ENCODE assay signal across 27 cellular contexts in genomic region chr11:1696608-1697570, GRCh38. TPM values are rescaled to one million over a fixed set of nuclear protein-coding genes. Genes with fewer than 3 reads are reported as not detected.
DNase-seq lines count a peak whose midpoint lies in the region; ATAC-seq and TF ChIP-seq lines count a peak whose summit lies in the region.
"Had no signal": no experiment of that assay in that cellular context is flagged by ENCODE, and none has a peak within 500 bp of the region (broad histone marks: within the 10 kb centered on the region; RNA-seq: fewer than 3 reads in every experiment).

KRTAP5-6 (plus strand) TSS chr11:1697195; CDS start chr11:1697246, 51 bp downstream.

- no peak within 1 kb of the TSS for H3K4me3 Mint-ChIP-seq in naive thymus-derived CD8-positive, alpha-beta T cell
- no peak within 1 kb of the TSS for H3K4me3 Mint-ChIP-seq in activated naive CD4-positive, alpha-beta T cell treated with anti-CD3 and anti-CD28 coated beads, Interleukin-2, amount 10 ng/mL, durations not matched to agents 7 days and 5 days
- H3K4me3 Mint-ChIP-seq: CD4-positive, CD25-positive, alpha-beta regulatory T cell; GM23338 had no signal

- no peaks in the 10 kb centered on the region for H3K36me3 ChIP-seq in BLaER1 treated with 17β-estradiol and CSF1 and Interleukin-3, amounts not matched to agents 10 nM and 100 nM
- H3K36me3 ChIP-seq: HAP-1 had no signal

- H3K4me3 ChIP-seq in BLaER1 treated with 17β-estradiol and CSF1 and Interleukin-3, amounts not matched to agents 10 nM and 100 nM, result no peak within 1 kb of the TSS
- H3K4me3 ChIP-seq: GM12878, GM23338, HAP-1, K562, PC-9, SK-N-MC had no signal

- ATAC-seq in naive thymus-derived CD8-positive, alpha-beta T cell, result no peak
- no peak for ATAC-seq in HG03159 (IDR thresholded peaks at IDR 0.05; ENCODE audit: unreplicated experiment)
- ATAC-seq: GM12878, GM23338, K562 had no signal

- CTCF ChIA-PET in activated naive CD4-positive, alpha-beta T cell treated with anti-CD3 and anti-CD28 coated beads, Interleukin-2, amount 10 ng/mL, durations not matched to agents 7 days and 5 days (lab: Charles Lee), result interaction anchor here (0.8 to 1.0 kb wide), 2 partner anchors 136 to 138 kb away, joined by 3 read pairs; partner anchors contain the start of gene SYT8

- peaks cover 23 to 40% (median 32%) of the 10 kb centered on the region in 4 donors for H3K4me1 Mint-ChIP-seq in naive thymus-derived CD8-positive, alpha-beta T cell
- H3K4me1 Mint-ChIP-seq in activated naive CD4-positive, alpha-beta T cell treated with anti-CD3 and anti-CD28 coated beads, Interleukin-2, amount 10 ng/mL, durations not matched to agents 7 days and 5 days, result peaks cover 7% of the 10 kb centered on the region

- H3K27me3 Mint-ChIP-seq in naive thymus-derived CD8-positive, alpha-beta T cell, result peaks cover 0 to 11% (median 9%) of the 10 kb centered on the region in 5 donors
- peaks cover 60% of the 10 kb centered on the region for H3K27me3 Mint-ChIP-seq in activated naive CD4-positive, alpha-beta T cell treated with anti-CD3 and anti-CD28 coated beads, Interleukin-2, amount 10 ng/mL, durations not matched to agents 7 days and 5 days

- peak within 1 kb of the TSS; percentile 1 to 48 (median 22); a peak in 14 of 22 replicates for H3K4me2 ChIP-seq in BLaER1 treated with 17β-estradiol and CSF1 and Interleukin-3, amounts not matched to agents 10 nM and 100 nM
- H3K4me2 ChIP-seq: GM23338, PC-9 had no signal

- TF ChIP-seq CTCF in GM13976 (IDR thresholded peaks at IDR 0.05; ENCODE audit: borderline replicate concordance, control extremely low read depth, extremely low read depth, insufficient read depth, missing control alignments), result no peak

- peaks cover 0 to 12% (median 4%) of the 10 kb centered on the region in 3 donors for H3K36me3 Mint-ChIP-seq in naive thymus-derived CD8-positive, alpha-beta T cell
- H3K36me3 Mint-ChIP-seq in activated naive CD4-positive, alpha-beta T cell treated with anti-CD3 and anti-CD28 coated beads, Interleukin-2, amount 10 ng/mL, durations not matched to agents 7 days and 5 days, result no peaks in the 10 kb centered on the region
- H3K36me3 Mint-ChIP-seq: CD4-positive, CD25-positive, alpha-beta regulatory T cell had no signal

- no peaks in the 10 kb centered on the region for H4K20me1 ChIP-seq in BLaER1 treated with 17β-estradiol and CSF1 and Interleukin-3, amounts not matched to agents 10 nM and 100 nM

- peaks cover 0 to 11% (median 6%) of the 10 kb centered on the region in 11 experiments; a peak in 6 of 22 replicates for H3K27me3 ChIP-seq in BLaER1 treated with 17β-estradiol and CSF1 and Interleukin-3, amounts not matched to agents 10 nM and 100 nM

- H3K27ac ChIP-seq in BLaER1 treated with 17β-estradiol and CSF1 and Interleukin-3, amounts not matched to agents 10 nM and 100 nM, result no peak within 1 kb of the TSS; a peak in 1 of 22 replicates
- H3K27ac ChIP-seq: PC-9, RWPE1, SK-N-MC had no signal

- H3K9me3 Mint-ChIP-seq in naive thymus-derived CD8-positive, alpha-beta T cell, result peaks cover 2 to 17% (median 9%) of the 10 kb centered on the region in 9 donors
- H3K9me3 Mint-ChIP-seq in activated naive CD4-positive, alpha-beta T cell treated with anti-CD3 and anti-CD28 coated beads, Interleukin-2, amount 10 ng/mL, durations not matched to agents 7 days and 5 days, result peaks cover 8% of the 10 kb centered on the region
- H3K9me3 Mint-ChIP-seq: GM23338 had no signal

- H3K27ac Mint-ChIP-seq in naive thymus-derived CD8-positive, alpha-beta T cell, result peak within 1 kb of the TSS in 6 of 10 donors; percentile 12 to 88 (median 52)
- no peak within 1 kb of the TSS for H3K27ac Mint-ChIP-seq in activated naive CD4-positive, alpha-beta T cell treated with anti-CD3 and anti-CD28 coated beads, Interleukin-2, amount 10 ng/mL, durations not matched to agents 7 days and 5 days
- H3K27ac Mint-ChIP-seq: CD4-positive, CD25-positive, alpha-beta regulatory T cell; GM23338 had no signal

- in situ Hi-C loops in GM13976 (cut with MboI; ENCODE audit: low sequenced_read_pairs, unreplicated experiment), result loop anchor here (10.0 kb wide), 1 partner anchor 118 kb away; no protein-coding TSS in a partner anchor

- peaks cover 17 to 40% (median 30%) of the 10 kb centered on the region in 10 experiments for H3K4me1 ChIP-seq in BLaER1 treated with 17β-estradiol and CSF1 and Interleukin-3, amounts not matched to agents 10 nM and 100 nM

- H3K9me3 ChIP-seq in BLaER1 treated with 17β-estradiol and CSF1 and Interleukin-3, amounts not matched to agents 10 nM and 100 nM (replicated peaks in 1 of 11), result peaks cover 6 to 20% (median 11%) of the 10 kb centered on the region in 11 experiments
- H3K9me3 ChIP-seq: HAP-1 had no signal

- peak within 1 kb of the TSS in 2 of 11 experiments; percentile 12 to 31; a peak in 2 of 22 replicates for H3K9ac ChIP-seq in BLaER1 treated with 17β-estradiol and CSF1 and Interleukin-3, amounts not matched to agents 10 nM and 100 nM

- DNase-seq in HT-29 (ENCODE audit: low spot score) (peak; percentile 45), dermis microvascular lymphatic vessel endothelial cell (ENCODE audit: low read depth in 2 of 2) (peak; percentile 13 to 65), foreskin melanocyte (no peak), GM13976 (ENCODE audit: low spot score) (no peak)
- no peak for DNase-seq in naive thymus-derived CD8-positive, alpha-beta T cell
- DNase-seq in activated naive CD4-positive, alpha-beta T cell treated with anti-CD3 and anti-CD28 coated beads, Interleukin-2, amount 10 ng/mL, durations not matched to agents 7 days and 5 days, result no peak
- DNase-seq: CD4-positive, CD25-positive, alpha-beta regulatory T cell; COR-L47; DMS 273 treated with DMSO at 0.1 percent for 48 hours; DMS79 treated with DMSO at 0.1 percent for 48 hours; MM.1S; NCI-H1048; NCI-H1417 treated with DMSO at 0.1 percent for 48 hours; NCI-H187; NCI-H510A; NCI-H748 treated with DMSO at 0.1 percent for 48 hours; PC-9; SHP77 treated with DMSO at 0.1 percent for 48 hours had no signal

- POLR2A ChIA-PET in naive thymus-derived CD8-positive, alpha-beta T cell (lab: Charles Lee), result no interaction called here

RNA-seq across cellular contexts. Expression of gene KRTAP5-6, which starts in this region (rescaled TPM):
- total RNA-seq in HT-29 (2014; rRNA removed; shearing (Covaris generic)), result not detected in 2 replicates
- 0.13 and 0.25 TPM in 2 replicates for total RNA-seq in dermis microvascular lymphatic vessel endothelial cell
- total RNA-seq in naive thymus-derived CD8-positive, alpha-beta T cell, result not detected
- polyA plus RNA-seq in naive thymus-derived CD8-positive, alpha-beta T cell, result not detected
- total RNA-seq: CD4-positive, CD25-positive, alpha-beta regulatory T cell; GM12878; GM23338; K562; LHCN-M2; PC-9 had no signal
- polyA plus RNA-seq: CD4-positive, CD25-positive, alpha-beta regulatory T cell; GM12878; GM23338; K562 had no signal

Comparison
In these comparisons a context has a peak if more than half of its experiments do, and no peak if none do; other contexts are left out.
1. Peak in DNase-seq in HT-29; RNA of the gene not detected or under 1 TPM.
2. Peak in DNase-seq in dermis microvascular lymphatic vessel endothelial cell; RNA of the gene not detected or under 1 TPM.